In the genomic region with DNA sequence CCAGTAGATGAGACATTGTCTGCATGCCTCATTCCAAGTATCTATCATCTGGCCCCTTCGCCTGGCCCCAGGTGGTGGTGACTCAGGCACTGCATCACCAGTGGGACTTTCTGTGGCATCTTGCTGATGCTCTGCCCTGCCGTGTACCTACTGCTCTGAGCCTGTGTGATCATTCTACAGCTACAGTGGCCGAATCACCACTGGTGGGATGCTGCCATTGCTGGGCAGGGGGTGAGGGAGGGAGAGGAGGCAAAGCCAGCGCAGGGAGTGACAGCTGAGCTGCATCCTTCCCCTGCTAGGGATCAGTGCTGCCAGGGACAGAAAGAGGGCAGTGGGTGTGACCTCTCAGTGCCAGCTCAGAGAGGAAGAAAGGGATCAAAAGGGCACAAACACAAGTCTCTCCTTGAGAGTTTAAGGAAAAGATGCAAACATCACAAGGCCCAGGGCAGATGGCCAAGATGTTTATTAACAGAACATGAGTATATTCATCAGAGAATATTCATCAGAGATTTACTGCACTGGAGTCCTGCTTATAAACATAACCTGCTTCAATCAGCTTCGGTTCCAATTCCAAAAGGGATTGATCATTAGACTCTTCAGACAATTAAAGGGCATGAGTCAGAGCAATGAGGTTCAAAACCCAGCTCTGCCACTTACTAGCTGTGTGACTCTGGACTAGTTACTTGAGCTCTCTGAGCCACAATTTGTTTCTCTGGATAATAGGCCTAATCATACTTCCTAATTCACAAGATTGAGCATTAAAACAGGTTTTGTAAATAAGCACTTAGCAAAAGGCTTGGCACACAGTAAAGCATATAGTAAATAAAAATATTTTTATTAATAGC, we compare ENCODE assay signal across 10 cellular contexts.
DNase-seq lines count a peak whose midpoint lies in the region; ATAC-seq and TF ChIP-seq lines count a peak whose summit lies in the region.
"Had no signal": no experiment of that assay in that cellular context is flagged by ENCODE, and none has a peak within 500 bp of the region (broad histone marks: within the 10 kb centered on the region; RNA-seq: fewer than 3 reads in every experiment).

No MANE protein-coding gene starts in this region.

- H2BK5ac ChIP-seq in trophoblast cell (ENCODE audit: low read depth, low read length, poor library complexity), result no peak overlapping the region

- no peak overlapping the region for H3K4ac ChIP-seq in trophoblast cell (ENCODE audit: low read depth, low read length)

- peaks cover 10% of the 10 kb centered on the region for H3K27me3 Mint-ChIP-seq in CD4-positive, CD25-positive, alpha-beta regulatory T cell
- H3K27me3 Mint-ChIP-seq in activated T-helper 1 cell treated with anti-CD3 and anti-CD28 coated beads, Interleukin-12 subunit alpha, Interleukin-12 subunit beta, Interleukin-2, Interleukin-4 antibody, amounts not matched to agents 30 ng/mL and 10 ng/mL and 1 ng/mL, durations not matched to agents 14 hours and 24 hours and 36 hours (ENCODE audit: insufficient read depth), result peaks cover 13% of the 10 kb centered on the region
- H3K27me3 Mint-ChIP-seq in CD14-positive monocyte (ENCODE audit: low read depth in 3 of 3), result peaks cover 0 to 1% (median 0%) of the 10 kb centered on the region in 3 donors

- no peak overlapping the region for H2AFZ ChIP-seq in trophoblast cell (ENCODE audit: insufficient read depth, low read length, poor library complexity)

- no peak overlapping the region for H2BK12ac ChIP-seq in trophoblast cell (ENCODE audit: low read length)

- H3K4me3 Mint-ChIP-seq in CD4-positive, CD25-positive, alpha-beta regulatory T cell, result no peak overlapping the region
- H3K4me3 Mint-ChIP-seq in activated T-helper 1 cell treated with anti-CD3 and anti-CD28 coated beads, Interleukin-12 subunit alpha, Interleukin-12 subunit beta, Interleukin-2, Interleukin-4 antibody, amounts not matched to agents 30 ng/mL and 10 ng/mL and 1 ng/mL, durations not matched to agents 14 hours and 24 hours and 36 hours, result peak overlapping the region; percentile 20
- H3K4me3 Mint-ChIP-seq in CD14-positive monocyte, result no peak overlapping the region

- no peak overlapping the region for H3K9ac ChIP-seq in trophoblast cell (ENCODE audit: low read length)

- ATAC-seq in CD4-positive, CD25-positive, alpha-beta regulatory T cell (ENCODE audit: low read depth in 2 of 2), result peak; percentile 81 to 91
- ATAC-seq in HG03460 (IDR thresholded peaks at IDR 0.05; ENCODE audit: unreplicated experiment), result peak; percentile 74

- H3K36me3 ChIP-seq in CD4-positive, CD25-positive, alpha-beta regulatory T cell (ENCODE audit: control insufficient read depth, insufficient read depth, low read length), result no peaks in the 10 kb centered on the region
- no peaks in the 10 kb centered on the region for H3K36me3 ChIP-seq in trophoblast cell (ENCODE audit: control insufficient read depth in 1 of 2, insufficient read depth in 2 of 2, low read length in 2 of 2)
- H3K36me3 ChIP-seq: Peyer's patch had no signal

- TF ChIP-seq CTCF in CD14-positive monocyte (IDR thresholded peaks at IDR 0.05), result no peak

- H4K91ac ChIP-seq in trophoblast cell (ENCODE audit: low read depth, low read length), result no peak overlapping the region

- H4K8ac ChIP-seq in trophoblast cell (ENCODE audit: low read depth, low read length), result no peak overlapping the region

- H3K36me3 Mint-ChIP-seq in CD4-positive, CD25-positive, alpha-beta regulatory T cell, result no peaks in the 10 kb centered on the region
- H3K36me3 Mint-ChIP-seq in activated T-helper 1 cell treated with anti-CD3 and anti-CD28 coated beads, Interleukin-12 subunit alpha, Interleukin-12 subunit beta, Interleukin-2, Interleukin-4 antibody, amounts not matched to agents 30 ng/mL and 10 ng/mL and 1 ng/mL, durations not matched to agents 14 hours and 24 hours and 36 hours (ENCODE audit: low read depth), result no peaks in the 10 kb centered on the region
- H3K36me3 Mint-ChIP-seq in CD14-positive monocyte, result no peaks in the 10 kb centered on the region

- intact Hi-C loops in activated T-helper 1 cell treated with anti-CD3 and anti-CD28 coated beads, Interleukin-12 subunit alpha, Interleukin-12 subunit beta, Interleukin-2, Interleukin-4 antibody, amounts not matched to agents 30 ng/mL and 10 ng/mL and 1 ng/mL, durations not matched to agents 14 hours and 24 hours and 36 hours (cut with micrococcal nuclease), result loop anchor here (1.0 to 2.0 kb wide), 4 partner anchors 16 to 40 kb away; no protein-coding TSS in a partner anchor
- intact Hi-C loops in CD14-positive monocyte (cut with micrococcal nuclease), result no loop called here

- no CpG with 5 or more reads among the region's 5 CpGs for WGBS in trophoblast cell (ENCODE audit: extremely low coverage, insufficient coverage, insufficient read length)

- H3K14ac ChIP-seq in trophoblast cell (ENCODE audit: low read length), result no peak overlapping the region

- H3K27ac ChIP-seq in CD4-positive, CD25-positive, alpha-beta regulatory T cell (ENCODE audit: insufficient read depth, low read length, poor library complexity, severe bottlenecking), result no peak overlapping the region
- no peak overlapping the region for H3K27ac ChIP-seq in trophoblast cell (ENCODE audit: low read depth, low read length)

- H3K4me3 ChIP-seq in CD4-positive, CD25-positive, alpha-beta regulatory T cell (ENCODE audit: low read depth, low read length), result no peak overlapping the region
- H3K4me3 ChIP-seq in trophoblast cell (ENCODE audit: low read depth, low read length), result no peak overlapping the region
- H3K4me3 ChIP-seq: Peyer's patch had no signal

- H4K12ac ChIP-seq in trophoblast cell (ENCODE audit: low read depth, low read length), result no peak overlapping the region

- no peaks in the 10 kb centered on the region for H3K79me2 ChIP-seq in trophoblast cell (ENCODE audit: control insufficient read depth, insufficient read depth, low read length, poor library complexity)

- no peaks in the 10 kb centered on the region for H3K9me3 Mint-ChIP-seq in CD4-positive, CD25-positive, alpha-beta regulatory T cell
- no peaks in the 10 kb centered on the region for H3K9me3 Mint-ChIP-seq in activated T-helper 1 cell treated with anti-CD3 and anti-CD28 coated beads, Interleukin-12 subunit alpha, Interleukin-12 subunit beta, Interleukin-2, Interleukin-4 antibody, amounts not matched to agents 30 ng/mL and 10 ng/mL and 1 ng/mL, durations not matched to agents 14 hours and 24 hours and 36 hours
- H3K9me3 Mint-ChIP-seq in CD14-positive monocyte, result no peaks in the 10 kb centered on the region

- no peak for DNase-seq in CD4-positive, CD25-positive, alpha-beta regulatory T cell
- DNase-seq in activated T-helper 1 cell treated with anti-CD3 and anti-CD28 coated beads, Interleukin-12 subunit alpha, Interleukin-12 subunit beta, Interleukin-2, Interleukin-4 antibody, amounts not matched to agents 30 ng/mL and 10 ng/mL and 1 ng/mL, durations not matched to agents 14 hours and 24 hours and 36 hours (ENCODE audit: low spot score), result peak; percentile 19
- peak; percentile 82 to 83 for DNase-seq in trophoblast cell
- no peak for DNase-seq in HuH-7 (ENCODE audit: low spot score)
- DNase-seq in NCI-H2029 treated with DMSO at 0.1 percent for 48 hours (lab: John Stamatoyannopoulos, UW), result no peak
- no peak for DNase-seq in NCI-H2107 treated with DMSO at 0.1 percent for 48 hours (lab: John Stamatoyannopoulos, UW; ENCODE audit: unreplicated experiment)
- no peak for DNase-seq in CD14-positive monocyte (ENCODE audit: low spot score)
- DNase-seq: left cardiac atrium had no signal

- H3K23ac ChIP-seq in trophoblast cell (ENCODE audit: low read length), result no peak overlapping the region

- no peaks in the 10 kb centered on the region for H3K27me3 ChIP-seq in CD4-positive, CD25-positive, alpha-beta regulatory T cell (ENCODE audit: control insufficient read depth, insufficient read depth, low read length)
- no peaks in the 10 kb centered on the region for H3K27me3 ChIP-seq in trophoblast cell (ENCODE audit: insufficient read depth, low read length)
- H3K27me3 ChIP-seq: Peyer's patch had no signal

- H3K18ac ChIP-seq in trophoblast cell (ENCODE audit: low read length), result peak overlapping the region; percentile 25

- H3K9me3 ChIP-seq in CD4-positive, CD25-positive, alpha-beta regulatory T cell (ENCODE audit: control insufficient read depth in 2 of 2, low read length in 2 of 2), result no peaks in the 10 kb centered on the region
- peaks cover 2% of the 10 kb centered on the region for H3K9me3 ChIP-seq in trophoblast cell (ENCODE audit: insufficient read depth, low read depth, low read length)
- H3K9me3 ChIP-seq: Peyer's patch had no signal

- H3K79me1 ChIP-seq in trophoblast cell (ENCODE audit: low read length), result no peaks in the 10 kb centered on the region

- H2AK5ac ChIP-seq in trophoblast cell (ENCODE audit: low read length), result no peak overlapping the region

- no peak overlapping the region for H3K4me2 ChIP-seq in trophoblast cell (ENCODE audit: low read length)

- H3K4me1 Mint-ChIP-seq in CD4-positive, CD25-positive, alpha-beta regulatory T cell, result peaks cover 0 to 5% (median 2%) of the 10 kb centered on the region in 4 donors
- peaks cover 15% of the 10 kb centered on the region for H3K4me1 Mint-ChIP-seq in activated T-helper 1 cell treated with anti-CD3 and anti-CD28 coated beads, Interleukin-12 subunit alpha, Interleukin-12 subunit beta, Interleukin-2, Interleukin-4 antibody, amounts not matched to agents 30 ng/mL and 10 ng/mL and 1 ng/mL, durations not matched to agents 14 hours and 24 hours and 36 hours (ENCODE audit: low read depth)
- H3K4me1 Mint-ChIP-seq in CD14-positive monocyte, result peaks cover 9% of the 10 kb centered on the region

- no peak overlapping the region for H2BK120ac ChIP-seq in trophoblast cell (ENCODE audit: insufficient read depth, low read length, poor library complexity)

- H3K4me1 ChIP-seq in CD4-positive, CD25-positive, alpha-beta regulatory T cell (ENCODE audit: control insufficient read depth, insufficient read depth, low read length, poor library complexity, severe bottlenecking), result no peaks in the 10 kb centered on the region
- H3K4me1 ChIP-seq in trophoblast cell (ENCODE audit: control insufficient read depth in 1 of 2, insufficient read depth in 2 of 2, low read length in 2 of 2), result no peaks in the 10 kb centered on the region
- H3K4me1 ChIP-seq: Peyer's patch had no signal

- peak overlapping the region in 2 of 3 donors; percentile 9 to 45 for H3K27ac Mint-ChIP-seq in CD4-positive, CD25-positive, alpha-beta regulatory T cell
- peak overlapping the region; percentile 78 for H3K27ac Mint-ChIP-seq in activated T-helper 1 cell treated with anti-CD3 and anti-CD28 coated beads, Interleukin-12 subunit alpha, Interleukin-12 subunit beta, Interleukin-2, Interleukin-4 antibody, amounts not matched to agents 30 ng/mL and 10 ng/mL and 1 ng/mL, durations not matched to agents 14 hours and 24 hours and 36 hours
- H3K27ac Mint-ChIP-seq in CD14-positive monocyte, result peak overlapping the region in 1 of 7 donors; percentile 30

Comparison
In these comparisons a context has a peak if more than half of its experiments do, and no peak if none do; other contexts are left out.
1. DNase-seq: peak in activated T-helper 1 cell treated with anti-CD3 and anti-CD28 coated beads, Interleukin-12 subunit alpha, Interleukin-12 subunit beta, Interleukin-2, Interleukin-4 antibody, amounts not matched to agents 30 ng/mL and 10 ng/mL and 1 ng/mL, durations not matched to agents 14 hours and 24 hours and 36 hours (single experiment) and trophoblast cell (2 of 2); none in CD4-positive, CD25-positive, alpha-beta regulatory T cell (0 of 3), HuH-7 (single experiment), NCI-H2029 treated with DMSO at 0.1 percent for 48 hours (single experiment), NCI-H2107 treated with DMSO at 0.1 percent for 48 hours (single experiment) and CD14-positive monocyte (single experiment).